21 cellular contexts compared by ENCODE assay signal in the genomic region with DNA sequence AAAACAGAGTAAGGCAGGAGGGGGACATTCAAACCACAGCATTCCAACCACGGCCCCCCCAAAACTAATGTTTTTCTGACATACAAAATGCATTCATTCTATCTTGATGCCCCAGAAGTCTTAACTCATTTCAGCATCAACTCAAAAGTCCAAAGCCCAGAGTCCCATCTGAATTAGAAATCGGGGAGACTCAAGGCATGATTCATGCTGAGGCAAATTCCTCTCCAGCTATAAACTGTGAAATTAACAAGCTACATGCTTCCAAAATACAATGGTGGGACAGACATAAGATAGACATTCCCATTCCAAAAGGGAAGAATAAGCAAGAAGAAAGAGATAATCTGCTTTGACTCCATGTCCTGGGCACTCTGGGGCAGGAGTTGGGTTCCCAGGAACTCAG.
DNase-seq lines count a peak whose midpoint lies in the region; ATAC-seq and TF ChIP-seq lines count a peak whose summit lies in the region.
"Had no signal": no experiment of that assay in that cellular context is flagged by ENCODE, and none has a peak within 500 bp of the region (broad histone marks: within the 10 kb centered on the region; RNA-seq: fewer than 3 reads in every experiment).

No MANE protein-coding gene starts in this region.

- H3K4me2 ChIP-seq in osteoblast (ENCODE audit: insufficient read depth, low read length), result no peak overlapping the region

- H3K4me1 ChIP-seq in osteoblast (ENCODE audit: insufficient read depth, low read length), result peaks cover 34% of the 10 kb centered on the region
- peaks cover 7% of the 10 kb centered on the region for H3K4me1 ChIP-seq in left ventricle myocardium inferior
- H3K4me1 ChIP-seq: BE2C had no signal

- no peaks in the 10 kb centered on the region for H3K9me3 ChIP-seq in osteoblast (ENCODE audit: low read depth, low read length)
- no peaks in the 10 kb centered on the region for H3K9me3 ChIP-seq in left ventricle myocardium inferior (replicated peaks)
- H3K9me3 ChIP-seq: BE2C had no signal

- no peak overlapping the region for H3K4me3 Mint-ChIP-seq in HFFc6
- H3K4me3 Mint-ChIP-seq: CD4-positive, CD25-positive, alpha-beta regulatory T cell; CD8-positive, alpha-beta memory T cell; H9 had no signal

- H3K36me3 ChIP-seq in osteoblast (ENCODE audit: insufficient read depth, low read length) (no peaks in the 10 kb centered on the region), left ventricle myocardium inferior (no peaks in the 10 kb centered on the region)
- H3K36me3 ChIP-seq: BE2C had no signal

- peak; percentile 17 for DNase-seq in HFFc6
- DNase-seq in fibroblast of mammary gland (ENCODE audit: low read depth), result peak; percentile 51
- peak; percentile 79 for DNase-seq in osteoblast (ENCODE audit: insufficient read length, low spot score, missing footprints)
- DNase-seq in left ventricle myocardium inferior, result no peak
- no peak for DNase-seq in NCI-H1694 (lab: John Stamatoyannopoulos, UW)
- DNase-seq in SW480 (ENCODE audit: low spot score), result no peak
- DNase-seq: ACHN; BE2C; C1 segment of cervical spinal cord; CD4-positive, CD25-positive, alpha-beta regulatory T cell; CD8-positive, alpha-beta memory T cell; COR-L47; DMS 273 treated with DMSO at 0.1 percent for 48 hours; DMS53; DND-41; GF-D8; H9; IMR-90 had no signal

- no peaks in the 10 kb centered on the region for H3K9me3 Mint-ChIP-seq in HFFc6

- H3K27me3 ChIP-seq in osteoblast (ENCODE audit: insufficient read depth, low read length) (no peaks in the 10 kb centered on the region), left ventricle myocardium inferior (ENCODE audit: low read depth) (peaks cover 2% of the 10 kb centered on the region)
- H3K27me3 ChIP-seq: BE2C had no signal

- no peak for TF ChIP-seq CTCF in HFFc6 (IDR thresholded peaks at IDR 0.05)
- no peak for TF ChIP-seq CTCF in fibroblast of mammary gland (conservative IDR thresholded peaks at IDR 0.05; ENCODE audit: control insufficient read depth, insufficient read depth, low read depth, low read length)
- TF ChIP-seq CTCF in osteoblast (IDR thresholded peaks at IDR 0.05; ENCODE audit: extremely low read depth, low read depth, low read length), result no peak
- no peak for TF ChIP-seq CTCF in left ventricle myocardium inferior (IDR thresholded peaks at IDR 0.05; ENCODE audit: borderline replicate concordance)

- H3K27ac Mint-ChIP-seq in HFFc6, result no peak overlapping the region; the same call in 1 of the 2 replicates
- H3K27ac Mint-ChIP-seq: CD4-positive, CD25-positive, alpha-beta regulatory T cell; CD8-positive, alpha-beta memory T cell; H9 had no signal

- peaks cover 77% of the 10 kb centered on the region for H3K4me1 Mint-ChIP-seq in HFFc6 (ENCODE audit: low read depth)
- H3K4me1 Mint-ChIP-seq: CD4-positive, CD25-positive, alpha-beta regulatory T cell; CD8-positive, alpha-beta memory T cell had no signal

- H3K79me2 ChIP-seq in osteoblast (ENCODE audit: insufficient read depth, low read length), result no peaks in the 10 kb centered on the region

- H4K20me1 ChIP-seq in osteoblast (ENCODE audit: insufficient read depth, low read length), result no peaks in the 10 kb centered on the region

- ATAC-seq in HG03469 (IDR thresholded peaks at IDR 0.05; ENCODE audit: unreplicated experiment), result no peak
- ATAC-seq: K562 had no signal

- H3K27me3 Mint-ChIP-seq in HFFc6 (ENCODE audit: insufficient read depth), result peaks cover under 1% of the 10 kb centered on the region; the same call in 1 of the 2 replicates
- H3K27me3 Mint-ChIP-seq: CD4-positive, CD25-positive, alpha-beta regulatory T cell had no signal

- no peak overlapping the region for H3K4me3 ChIP-seq in fibroblast of mammary gland (ENCODE audit: control insufficient read depth, low read depth, low read length)
- no peak overlapping the region for H3K4me3 ChIP-seq in osteoblast (ENCODE audit: insufficient read depth, low read length)
- H3K4me3 ChIP-seq in left ventricle myocardium inferior, result no peak overlapping the region
- H3K4me3 ChIP-seq: K562 had no signal

- peak overlapping the region; percentile 21 for H3K27ac ChIP-seq in osteoblast (ENCODE audit: low read depth, low read length)
- no peak overlapping the region for H3K27ac ChIP-seq in left ventricle myocardium inferior (replicated peaks)
- H3K27ac ChIP-seq: HL-60 had no signal

- H3K36me3 Mint-ChIP-seq in HFFc6 (ENCODE audit: low read depth), result peaks cover 13% of the 10 kb centered on the region
- H3K36me3 Mint-ChIP-seq: CD4-positive, CD25-positive, alpha-beta regulatory T cell; CD8-positive, alpha-beta memory T cell had no signal

- intact Hi-C loops in left ventricle myocardium inferior (cut with micrococcal nuclease), result no loop called here

- no peak overlapping the region for H2AFZ ChIP-seq in osteoblast (ENCODE audit: low read length)

Comparison
In these comparisons a context has a peak if more than half of its experiments do, and no peak if none do; other contexts are left out.
1. DNase-seq: peak in HFFc6 (single experiment), fibroblast of mammary gland (single experiment) and osteoblast (single experiment); none in left ventricle myocardium inferior (single experiment), NCI-H1694 (single experiment) and SW480 (single experiment).